41 cellular contexts compared by ENCODE assay signal in the genomic region with DNA sequence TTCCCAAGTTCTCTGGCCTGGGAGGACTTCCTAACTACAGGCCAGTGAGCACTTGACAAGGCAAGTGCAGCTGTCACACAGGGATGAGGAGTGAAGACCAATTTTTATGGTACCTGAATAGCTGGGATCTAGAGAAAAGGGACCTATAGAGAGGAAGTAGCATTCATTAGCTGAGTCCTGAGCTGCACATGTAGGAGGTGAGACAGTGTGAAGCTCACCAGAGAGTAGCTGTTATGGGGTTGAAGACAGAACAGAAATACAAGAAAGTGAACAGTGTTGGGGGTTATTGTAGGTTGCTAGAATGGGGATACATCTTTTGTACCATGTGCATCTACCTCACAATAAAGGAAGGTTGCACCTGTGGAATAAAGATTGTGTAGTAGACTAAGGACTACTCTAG. TPM values are rescaled to one million over a fixed set of nuclear protein-coding genes. Genes with fewer than 3 reads are reported as not detected.
"Had no signal": no experiment of that assay in that cellular context is flagged by ENCODE, and none has a peak within 500 bp of the region (broad histone marks: within the 10 kb centered on the region; RNA-seq: fewer than 3 reads in every experiment).

No MANE protein-coding gene starts in this region.

- H3K9me3 ChIP-seq: adrenal gland, ascending aorta, body of pancreas had no signal

- H3K27ac ChIP-seq: adrenal gland, ascending aorta, body of pancreas, brain microvascular endothelial cell, breast epithelium, cardiac muscle cell had no signal

- H3K36me3 ChIP-seq: adrenal gland, ascending aorta, brain microvascular endothelial cell, breast epithelium, cardiac muscle cell had no signal

- ATAC-seq: activated naive CD4-positive, alpha-beta T cell treated with anti-CD3 and anti-CD28 coated beads, Interleukin-2, amount 50 U/mL, for 72 hours; activated naive CD8-positive, alpha-beta T cell treated with anti-CD3 and anti-CD28 coated beads, Interleukin-2, amount 50 U/mL, for 24 hours; activated T-cell treated with anti-CD3 and anti-CD28 coated beads, Interleukin-2, amount 50 U/mL, for 4 hours; activated T-cell treated with anti-CD3 and anti-CD28 coated beads, Interleukin-2, amount 50 U/mL, for 72 hours; activated T-helper 17 cell treated with anti-CD3 and anti-CD28 coated beads, Interleukin-2, amount 50 U/mL, for 72 hours; body of pancreas had no signal

- H3K4me1 ChIP-seq: adrenal gland, ascending aorta, body of pancreas, breast epithelium had no signal

- DNase-seq: activated effector memory CD4-positive, alpha-beta T cell treated with anti-CD3 and anti-CD28 coated beads, Interleukin-2, amount 50 U/mL, for 16 hours; activated effector memory CD4-positive, alpha-beta T cell treated with Interleukin-2 at 50 U/mL for 16 hours; activated gamma-delta T cell; activated gamma-delta T cell treated with Interleukin-2 at 50 U/mL for 16 hours; activated naive CD4-positive, alpha-beta T cell; activated naive CD4-positive, alpha-beta T cell treated with anti-CD3 and anti-CD28 coated beads for 36 hours; activated naive CD4-positive, alpha-beta T cell treated with anti-CD3 and anti-CD28 coated beads, Interleukin-2, amount 10 ng/mL, durations not matched to agents 7 days and 5 days; activated naive CD4-positive, alpha-beta T cell treated with anti-CD3 and anti-CD28 coated beads, Interleukin-2, amount 50 U/mL, for 16 hours; activated naive CD4-positive, alpha-beta T cell treated with Interleukin-2 at 50 U/mL for 16 hours; activated naive CD8-positive, alpha-beta T cell treated with anti-CD3 and anti-CD28 coated beads for 36 hours; activated naive CD8-positive, alpha-beta T cell treated with anti-CD3 and anti-CD28 coated beads, Interleukin-2, amount 10 ng/mL, durations not matched to agents 7 days and 5 days; activated naive CD8-positive, alpha-beta T cell treated with anti-CD3 and anti-CD28 coated beads, Interleukin-2, amount 50 U/mL, for 24 hours; activated T-cell treated with anti-CD3 and anti-CD28 coated beads for 4 hours; activated T-cell treated with anti-CD3 and anti-CD28 coated beads, Interleukin-2, amount 50 U/mL, for 1 hour; activated T-cell treated with anti-CD3 and anti-CD28 coated beads, Interleukin-2, amount 50 U/mL, for 24 hours; activated T-cell treated with anti-CD3 and anti-CD28 coated beads, Interleukin-2, amount 50 U/mL, for 4 hours; activated T-cell treated with anti-CD3 and anti-CD28 coated beads, Interleukin-2, amount 50 U/mL, for 48 hours; activated T-cell treated with anti-CD3 and anti-CD28 coated beads, Interleukin-2, amount 50 U/mL, for 72 hours; adrenal gland; amniotic stem cell; amygdala; anterior cingulate cortex; aorta; body of pancreas; brain microvascular endothelial cell; caudate nucleus; central memory CD4-positive, alpha-beta T cell; cerebellar nuclear complex had no signal

- H3K4me3 ChIP-seq: adrenal gland, ascending aorta, body of pancreas, breast epithelium, cardiac muscle cell had no signal

- H3K27ac Mint-ChIP-seq: activated naive CD4-positive, alpha-beta T cell treated with anti-CD3 and anti-CD28 coated beads for 36 hours; activated naive CD4-positive, alpha-beta T cell treated with anti-CD3 and anti-CD28 coated beads, Interleukin-2, amount 10 ng/mL, durations not matched to agents 7 days and 5 days; activated naive CD4-positive, alpha-beta T cell treated with anti-CD3 and anti-CD28 coated beads, Interleukin-2, amount 50 U/mL, for 24 hours; activated naive CD4-positive, alpha-beta T cell treated with anti-CD3 and anti-CD28 coated beads, Interleukin-2, amount 50 U/mL, for 72 hours; activated naive CD8-positive, alpha-beta T cell; activated naive CD8-positive, alpha-beta T cell treated with anti-CD3 and anti-CD28 coated beads for 36 hours; activated naive CD8-positive, alpha-beta T cell treated with anti-CD3 and anti-CD28 coated beads, Interleukin-2, amount 10 ng/mL, durations not matched to agents 7 days and 5 days; activated naive CD8-positive, alpha-beta T cell treated with anti-CD3 and anti-CD28 coated beads, Interleukin-2, amount 50 U/mL, for 24 hours; activated T-cell treated with anti-CD3 and anti-CD28 coated beads, Interleukin-2, amount 50 U/mL, for 24 hours; activated T-cell treated with anti-CD3 and anti-CD28 coated beads, Interleukin-2, amount 50 U/mL, for 72 hours; activated T-helper 1 cell treated with anti-CD3 and anti-CD28 coated beads, Interleukin-12 subunit alpha, Interleukin-12 subunit beta, Interleukin-2, Interleukin-4 antibody, amounts not matched to agents 30 ng/mL and 10 ng/mL and 1 ng/mL, durations not matched to agents 14 hours and 24 hours and 36 hours; activated T-helper 17 cell treated with anti-CD3 and anti-CD28 coated beads, Interleukin-2, amount 50 U/mL, for 72 hours; activated T-helper 2 cell treated with anti-CD3 and anti-CD28 coated beads, Interferon-gamma antibody, Interleukin-2, Interleukin-4, amounts not matched to agents 10 μg/mL and 5 μg/mL and 100 μg/mL, durations not matched to agents 14 hours and 24 hours and 36 hours; brain had no signal

- H3K4me3 Mint-ChIP-seq: activated naive CD4-positive, alpha-beta T cell treated with anti-CD3 and anti-CD28 coated beads for 36 hours; activated naive CD4-positive, alpha-beta T cell treated with anti-CD3 and anti-CD28 coated beads, Interleukin-2, amount 10 ng/mL, durations not matched to agents 7 days and 5 days; activated naive CD4-positive, alpha-beta T cell treated with anti-CD3 and anti-CD28 coated beads, Interleukin-2, amount 50 U/mL, for 24 hours; activated naive CD8-positive, alpha-beta T cell; activated naive CD8-positive, alpha-beta T cell treated with anti-CD3 and anti-CD28 coated beads for 36 hours; activated naive CD8-positive, alpha-beta T cell treated with anti-CD3 and anti-CD28 coated beads, Interleukin-2, amount 10 ng/mL, durations not matched to agents 7 days and 5 days; activated naive CD8-positive, alpha-beta T cell treated with anti-CD3 and anti-CD28 coated beads, Interleukin-2, amount 50 U/mL, for 24 hours; activated T-cell treated with anti-CD3 and anti-CD28 coated beads, Interleukin-2, amount 50 U/mL, for 24 hours; activated T-cell treated with anti-CD3 and anti-CD28 coated beads, Interleukin-2, amount 50 U/mL, for 4 hours; activated T-cell treated with anti-CD3 and anti-CD28 coated beads, Interleukin-2, amount 50 U/mL, for 72 hours; activated T-helper 1 cell treated with anti-CD3 and anti-CD28 coated beads, Interleukin-12 subunit alpha, Interleukin-12 subunit beta, Interleukin-2, Interleukin-4 antibody, amounts not matched to agents 30 ng/mL and 10 ng/mL and 1 ng/mL, durations not matched to agents 14 hours and 24 hours and 36 hours; activated T-helper 17 cell treated with anti-CD3 and anti-CD28 coated beads, Interleukin-2, amount 50 U/mL, for 72 hours; brain; central memory CD8-positive, alpha-beta T cell had no signal

- H3K4me1 Mint-ChIP-seq: activated naive CD4-positive, alpha-beta T cell treated with anti-CD3 and anti-CD28 coated beads, Interleukin-2, amount 10 ng/mL, durations not matched to agents 7 days and 5 days; activated naive CD4-positive, alpha-beta T cell treated with anti-CD3 and anti-CD28 coated beads, Interleukin-2, amount 50 U/mL, for 24 hours; activated naive CD8-positive, alpha-beta T cell treated with anti-CD3 and anti-CD28 coated beads for 36 hours; activated naive CD8-positive, alpha-beta T cell treated with anti-CD3 and anti-CD28 coated beads, Interleukin-2, amount 10 ng/mL, durations not matched to agents 7 days and 5 days; activated naive CD8-positive, alpha-beta T cell treated with anti-CD3 and anti-CD28 coated beads, Interleukin-2, amount 50 U/mL, for 24 hours; activated T-helper 17 cell treated with anti-CD3 and anti-CD28 coated beads, Interleukin-2, amount 50 U/mL, for 72 hours; brain had no signal

- H3K36me3 Mint-ChIP-seq: activated naive CD4-positive, alpha-beta T cell treated with anti-CD3 and anti-CD28 coated beads, Interleukin-2, amount 10 ng/mL, durations not matched to agents 7 days and 5 days; activated naive CD4-positive, alpha-beta T cell treated with anti-CD3 and anti-CD28 coated beads, Interleukin-2, amount 50 U/mL, for 72 hours; activated naive CD8-positive, alpha-beta T cell; activated naive CD8-positive, alpha-beta T cell treated with anti-CD3 and anti-CD28 coated beads for 36 hours; activated naive CD8-positive, alpha-beta T cell treated with anti-CD3 and anti-CD28 coated beads, Interleukin-2, amount 10 ng/mL, durations not matched to agents 7 days and 5 days; brain had no signal

- H3K9me3 Mint-ChIP-seq: activated naive CD4-positive, alpha-beta T cell treated with anti-CD3 and anti-CD28 coated beads, Interleukin-2, amount 10 ng/mL, durations not matched to agents 7 days and 5 days; activated naive CD4-positive, alpha-beta T cell treated with anti-CD3 and anti-CD28 coated beads, Interleukin-2, amount 50 U/mL, for 24 hours; activated naive CD8-positive, alpha-beta T cell treated with anti-CD3 and anti-CD28 coated beads for 36 hours; activated naive CD8-positive, alpha-beta T cell treated with anti-CD3 and anti-CD28 coated beads, Interleukin-2, amount 10 ng/mL, durations not matched to agents 7 days and 5 days; activated T-helper 1 cell treated with anti-CD3 and anti-CD28 coated beads, Interleukin-12 subunit alpha, Interleukin-12 subunit beta, Interleukin-2, Interleukin-4 antibody, amounts not matched to agents 30 ng/mL and 10 ng/mL and 1 ng/mL, durations not matched to agents 14 hours and 24 hours and 36 hours; activated T-helper 17 cell treated with anti-CD3 and anti-CD28 coated beads, Interleukin-2, amount 50 U/mL, for 72 hours; activated T-helper 2 cell treated with anti-CD3 and anti-CD28 coated beads, Interferon-gamma antibody, Interleukin-2, Interleukin-4, amounts not matched to agents 10 μg/mL and 5 μg/mL and 100 μg/mL, durations not matched to agents 14 hours and 24 hours and 36 hours; central memory CD8-positive, alpha-beta T cell had no signal

- H3K27me3 Mint-ChIP-seq: activated naive CD4-positive, alpha-beta T cell treated with anti-CD3 and anti-CD28 coated beads, Interleukin-2, amount 10 ng/mL, durations not matched to agents 7 days and 5 days; activated naive CD4-positive, alpha-beta T cell treated with anti-CD3 and anti-CD28 coated beads, Interleukin-2, amount 50 U/mL, for 24 hours; activated naive CD8-positive, alpha-beta T cell treated with anti-CD3 and anti-CD28 coated beads for 36 hours; activated naive CD8-positive, alpha-beta T cell treated with anti-CD3 and anti-CD28 coated beads, Interleukin-2, amount 50 U/mL, for 24 hours; activated T-cell treated with anti-CD3 and anti-CD28 coated beads, Interleukin-2, amount 50 U/mL, for 24 hours; activated T-helper 17 cell treated with anti-CD3 and anti-CD28 coated beads, Interleukin-2, amount 50 U/mL, for 72 hours; central memory CD8-positive, alpha-beta T cell had no signal

- H3K27me3 ChIP-seq: adrenal gland, ascending aorta, body of pancreas, brain microvascular endothelial cell, breast epithelium, cardiac muscle cell had no signal

RNA-seq across cellular contexts. Expression of a gene that starts 37.7 kb away (rescaled TPM):
- total RNA-seq: astrocyte, bronchial epithelial cell, cardiac muscle cell had no signal
- polyA plus RNA-seq: aorta, cardiac muscle cell had no signal
